Comparison of ENCODE assay signal across 13 cellular contexts in genomic region chr5:657570-657969, GRCh38. TPM values are rescaled to one million over a fixed set of nuclear protein-coding genes. Genes with fewer than 3 reads are reported as not detected.
DNase-seq lines count a peak whose midpoint lies in the region; ATAC-seq, FAIRE-seq and TF ChIP-seq lines count a peak whose summit lies in the region.
"Had no signal": no experiment of that assay in that cellular context is flagged by ENCODE, and none has a peak within 500 bp of the region (broad histone marks: within the 10 kb centered on the region; RNA-seq: fewer than 3 reads in every experiment).

No MANE protein-coding gene starts in this region.

- no peak overlapping the region for H2BK12ac ChIP-seq in mesenchymal stem cell (ENCODE audit: low read length in 2 of 2)

- H3K9ac ChIP-seq in mesenchymal stem cell (ENCODE audit: low read length), result no peak overlapping the region

- H3K23ac ChIP-seq in mesenchymal stem cell (ENCODE audit: low read length in 2 of 2), result no peak overlapping the region

- no peak overlapping the region for H2BK15ac ChIP-seq in mesenchymal stem cell (ENCODE audit: low read depth, poor library complexity, severe bottlenecking)

- no peak overlapping the region for H3K14ac ChIP-seq in mesenchymal stem cell (ENCODE audit: low read length in 2 of 2)

- no peak overlapping the region for H4K91ac ChIP-seq in mesenchymal stem cell (ENCODE audit: low read length)

- H2BK120ac ChIP-seq in mesenchymal stem cell (ENCODE audit: low read depth, low read length), result no peak overlapping the region

- peaks cover 12% of the 10 kb centered on the region for H3K4me1 ChIP-seq in mesenchymal stem cell (ENCODE audit: control insufficient read depth, insufficient read depth, low read depth, low read length)
- H3K4me1 ChIP-seq: Peyer's patch had no signal

- CTCF ChIA-PET in CD4-positive, alpha-beta T cell (lab: Charles Lee), result interaction anchor here (1.6 kb wide), 1 partner anchor 12 kb away, joined by 4 read pairs; no protein-coding TSS in a partner anchor

- peaks cover 17% of the 10 kb centered on the region for H3K79me1 ChIP-seq in mesenchymal stem cell (replicated peaks; ENCODE audit: low read length, poor library complexity, severe bottlenecking)

- H3K36me3 ChIP-seq in MG63 (peaks cover 37% of the 10 kb centered on the region), bronchial epithelial cell (ENCODE audit: control insufficient read depth, insufficient read depth, low read length) (peaks cover 5% of the 10 kb centered on the region), mesenchymal stem cell (ENCODE audit: control insufficient read depth in 1 of 2, insufficient read depth in 2 of 2, low read depth in 1 of 2, low read length in 2 of 2) (peaks cover 8 to 48% of the 10 kb centered on the region in 2 experiments)

- H3K9me3 ChIP-seq in CD4-positive, alpha-beta T cell (ENCODE audit: control insufficient read depth, low read length), result no peaks in the 10 kb centered on the region
- no peaks in the 10 kb centered on the region for H3K9me3 ChIP-seq in MG63
- no peaks in the 10 kb centered on the region for H3K9me3 ChIP-seq in mesenchymal stem cell (ENCODE audit: control insufficient read depth, low read length)
- H3K9me3 ChIP-seq: Peyer's patch had no signal

- H3K27ac ChIP-seq in CD4-positive, alpha-beta T cell (ENCODE audit: low read depth, low read length), result no peak overlapping the region
- H3K27ac ChIP-seq in mesenchymal stem cell (ENCODE audit: low read length, poor library complexity, severe bottlenecking), result peak overlapping the region; percentile 75
- H3K27ac ChIP-seq: coronary artery, Peyer's patch had no signal

- 45% methylated on average over 6 of the region's 6 CpGs for WGBS in mesenchymal stem cell

- POLR2A ChIA-PET in CD4-positive, alpha-beta T cell (lab: Charles Lee), result interaction anchor here (1.3 kb wide), 1 partner anchor 235 kb away, joined by 5 read pairs; the partner anchor contains the start of genes BRD9 and TRIP13

- no peak overlapping the region for H3K4ac ChIP-seq in mesenchymal stem cell (ENCODE audit: low read depth in 1 of 2, low read length in 2 of 2)

- H3K27ac Mint-ChIP-seq in CD4-positive, alpha-beta T cell, result peak overlapping the region; percentile 33
- no peak overlapping the region for H3K27ac Mint-ChIP-seq in natural killer cell treated with Interleukin-12 subunit alpha and Interleukin-12 subunit beta and Interleukin-15 and Interleukin-18, amount 100 ng/mL, for 72 hours
- H3K27ac Mint-ChIP-seq: activated B cell treated with CpG ODN at 0.5 μM for 24 hours; stimulated activated naive CD8-positive, alpha-beta T cell treated with anti-CD3 and anti-CD28 coated beads, Interleukin-15, Interleukin-2, amounts not matched to agents 100 ng/mL and 50 ng/mL, for 24 hours had no signal

- no peak overlapping the region for H2BK5ac ChIP-seq in mesenchymal stem cell (ENCODE audit: low read depth, low read length, poor library complexity, severe bottlenecking)

- no peak overlapping the region for H2AFZ ChIP-seq in mesenchymal stem cell (ENCODE audit: low read depth, low read length)

- DNase-seq in CD4-positive, alpha-beta T cell, result no peak
- DNase-seq in MG63 (peak; percentile 42), bronchial epithelial cell (ENCODE audit: low read depth) (peak; percentile 49), mesenchymal stem cell (peak; percentile 93), T-helper 9 cell (no peak), OCI-M1 (lab: John Stamatoyannopoulos, UW) (no peak)
- no peak for DNase-seq in natural killer cell treated with Interleukin-12 subunit alpha and Interleukin-12 subunit beta and Interleukin-15 and Interleukin-18, amount 100 ng/mL, for 72 hours (ENCODE audit: low spot score)
- DNase-seq: activated B cell treated with CpG ODN at 0.5 μM for 24 hours, Peyer's patch had no signal

- no peak overlapping the region for H2AK5ac ChIP-seq in mesenchymal stem cell (ENCODE audit: low read length, severe bottlenecking)

- no peak overlapping the region for H3K4me2 ChIP-seq in mesenchymal stem cell (ENCODE audit: low read length, poor library complexity, severe bottlenecking)

- no peaks in the 10 kb centered on the region for H3K27me3 ChIP-seq in CD4-positive, alpha-beta T cell (ENCODE audit: control insufficient read depth, insufficient read depth, low read length)
- H3K27me3 ChIP-seq in MG63, result no peaks in the 10 kb centered on the region
- H3K27me3 ChIP-seq in bronchial epithelial cell (ENCODE audit: control insufficient read depth, insufficient read depth, low read length), result no peaks in the 10 kb centered on the region
- H3K27me3 ChIP-seq in mesenchymal stem cell (ENCODE audit: control insufficient read depth in 1 of 2, insufficient read depth in 1 of 2, low read length in 2 of 2), result no peaks in the 10 kb centered on the region
- H3K27me3 ChIP-seq: Peyer's patch had no signal

- no peak for TF ChIP-seq CTCF in CD4-positive, alpha-beta T cell (IDR thresholded peaks at IDR 0.05)
- no peak for TF ChIP-seq CTCF in bronchial epithelial cell (IDR thresholded peaks at IDR 0.05; ENCODE audit: insufficient read depth, low read length, severe bottlenecking)

- H3K4me1 Mint-ChIP-seq in CD4-positive, alpha-beta T cell (ENCODE audit: low read depth), result no peaks in the 10 kb centered on the region
- H3K4me1 Mint-ChIP-seq in natural killer cell treated with Interleukin-12 subunit alpha and Interleukin-12 subunit beta and Interleukin-15 and Interleukin-18, amount 100 ng/mL, for 72 hours (ENCODE audit: low read depth in 2 of 2), result no peaks in the 10 kb centered on the region
- H3K4me1 Mint-ChIP-seq: activated B cell treated with CpG ODN at 0.5 μM for 24 hours, neural crest cell had no signal

- intact Hi-C loops in CD4-positive, alpha-beta T cell (cut with DNase I, micrococcal nuclease), result no loop called here

- peaks cover 77% of the 10 kb centered on the region for H3K36me3 Mint-ChIP-seq in CD4-positive, alpha-beta T cell (ENCODE audit: low read depth)
- H3K36me3 Mint-ChIP-seq in natural killer cell treated with Interleukin-12 subunit alpha and Interleukin-12 subunit beta and Interleukin-15 and Interleukin-18, amount 100 ng/mL, for 72 hours, result peaks cover 26% of the 10 kb centered on the region

- peak overlapping the region; percentile 64 for H4K8ac ChIP-seq in mesenchymal stem cell (ENCODE audit: low read length)

- no peak for FAIRE-seq in bronchial epithelial cell (lab: Jason Lieb, UNC)

- no peak for ATAC-seq in CD4-positive, alpha-beta T cell (ENCODE audit: poor library complexity)
- ATAC-seq in GM19023 (IDR thresholded peaks at IDR 0.05; ENCODE audit: unreplicated experiment), result no peak
- no peak for ATAC-seq in natural killer cell treated with Interleukin-12 subunit alpha and Interleukin-12 subunit beta and Interleukin-15 and Interleukin-18, amount 100 ng/mL, for 72 hours

- H3K4me3 Mint-ChIP-seq in CD4-positive, alpha-beta T cell, result no peak overlapping the region
- H3K4me3 Mint-ChIP-seq in natural killer cell treated with Interleukin-12 subunit alpha and Interleukin-12 subunit beta and Interleukin-15 and Interleukin-18, amount 100 ng/mL, for 72 hours, result no peak overlapping the region
- H3K4me3 Mint-ChIP-seq: activated B cell treated with CpG ODN at 0.5 μM for 24 hours; neural crest cell; stimulated activated naive CD8-positive, alpha-beta T cell treated with anti-CD3 and anti-CD28 coated beads, Interleukin-15, Interleukin-2, amounts not matched to agents 100 ng/mL and 50 ng/mL, for 24 hours had no signal

- no peaks in the 10 kb centered on the region for H3K9me3 Mint-ChIP-seq in CD4-positive, alpha-beta T cell
- no peaks in the 10 kb centered on the region for H3K9me3 Mint-ChIP-seq in natural killer cell treated with Interleukin-12 subunit alpha and Interleukin-12 subunit beta and Interleukin-15 and Interleukin-18, amount 100 ng/mL, for 72 hours
- H3K9me3 Mint-ChIP-seq: activated B cell treated with CpG ODN at 0.5 μM for 24 hours; neural crest cell; stimulated activated naive CD8-positive, alpha-beta T cell treated with anti-CD3 and anti-CD28 coated beads, Interleukin-15, Interleukin-2, amounts not matched to agents 100 ng/mL and 50 ng/mL, for 24 hours had no signal

- H3K18ac ChIP-seq in mesenchymal stem cell (ENCODE audit: low read depth in 1 of 2, low read length in 2 of 2), result no peak overlapping the region

- H3K4me3 ChIP-seq in MG63, result no peak overlapping the region
- H3K4me3 ChIP-seq in bronchial epithelial cell (ENCODE audit: low read depth, low read length), result no peak overlapping the region
- no peak overlapping the region for H3K4me3 ChIP-seq in mesenchymal stem cell (ENCODE audit: insufficient read depth in 1 of 2, low read depth in 1 of 2, low read length in 2 of 2)
- H3K4me3 ChIP-seq: coronary artery, Peyer's patch had no signal

- H3K27me3 Mint-ChIP-seq in CD4-positive, alpha-beta T cell, result no peaks in the 10 kb centered on the region
- no peaks in the 10 kb centered on the region for H3K27me3 Mint-ChIP-seq in natural killer cell treated with Interleukin-12 subunit alpha and Interleukin-12 subunit beta and Interleukin-15 and Interleukin-18, amount 100 ng/mL, for 72 hours
- H3K27me3 Mint-ChIP-seq: activated B cell treated with CpG ODN at 0.5 μM for 24 hours; stimulated activated naive CD8-positive, alpha-beta T cell treated with anti-CD3 and anti-CD28 coated beads, Interleukin-15, Interleukin-2, amounts not matched to agents 100 ng/mL and 50 ng/mL, for 24 hours had no signal

RNA-seq across cellular contexts. Expression of gene TPPP, which starts 35.6 kb away (rescaled TPM):
- 1 to 10 TPM; 8.2 to 8.5 TPM for total RNA-seq in CD4-positive, alpha-beta T cell
- total RNA-seq in MG63 (2014; rRNA removed; shearing (Covaris generic); ENCODE audit: low replicate concordance), result not detected in 2 replicates
- 1.6 and 2.4 TPM in 2 replicates for total RNA-seq in bronchial epithelial cell
- 1.9 TPM for polyA plus RNA-seq in mesenchymal stem cell (2013, experiment 1 of 2)
- 1.9 TPM for polyA plus RNA-seq in mesenchymal stem cell (2013, experiment 2 of 2)
- under 1 TPM in 1 of 2 donors, not detected in 1; 0.05 TPM for total RNA-seq in natural killer cell treated with Interleukin-12 subunit alpha and Interleukin-12 subunit beta and Interleukin-15 and Interleukin-18, amount 100 ng/mL, for 72 hours

RNA-seq across cellular contexts. Expression of gene CEP72, which starts 45.4 kb away (rescaled TPM):
- total RNA-seq in CD4-positive, alpha-beta T cell, result 1 to 10 TPM; 7.6 to 8.0 TPM
- 6.3 and 6.5 TPM in 2 replicates for total RNA-seq in MG63 (2014; rRNA removed; shearing (Covaris generic); ENCODE audit: low replicate concordance)
- total RNA-seq in bronchial epithelial cell, result 4.2 and 6.8 TPM in 2 replicates
- 0.48 TPM for polyA plus RNA-seq in mesenchymal stem cell (2013, experiment 1 of 2)
- 0.42 TPM for polyA plus RNA-seq in mesenchymal stem cell (2013, experiment 2 of 2)
- 10 to 100 TPM; 15.3 to 58.1 TPM for total RNA-seq in natural killer cell treated with Interleukin-12 subunit alpha and Interleukin-12 subunit beta and Interleukin-15 and Interleukin-18, amount 100 ng/mL, for 72 hours

Comparison
In these comparisons a context has a peak if more than half of its experiments do, and no peak if none do; other contexts are left out.
1. DNase-seq: peak in MG63 (single experiment), bronchial epithelial cell (single experiment) and mesenchymal stem cell (single experiment); none in CD4-positive, alpha-beta T cell (0 of 10), T-helper 9 cell (single experiment), OCI-M1 (single experiment) and natural killer cell treated with Interleukin-12 subunit alpha and Interleukin-12 subunit beta and Interleukin-15 and Interleukin-18, amount 100 ng/mL, for 72 hours (single experiment).